In the genomic region with DNA sequence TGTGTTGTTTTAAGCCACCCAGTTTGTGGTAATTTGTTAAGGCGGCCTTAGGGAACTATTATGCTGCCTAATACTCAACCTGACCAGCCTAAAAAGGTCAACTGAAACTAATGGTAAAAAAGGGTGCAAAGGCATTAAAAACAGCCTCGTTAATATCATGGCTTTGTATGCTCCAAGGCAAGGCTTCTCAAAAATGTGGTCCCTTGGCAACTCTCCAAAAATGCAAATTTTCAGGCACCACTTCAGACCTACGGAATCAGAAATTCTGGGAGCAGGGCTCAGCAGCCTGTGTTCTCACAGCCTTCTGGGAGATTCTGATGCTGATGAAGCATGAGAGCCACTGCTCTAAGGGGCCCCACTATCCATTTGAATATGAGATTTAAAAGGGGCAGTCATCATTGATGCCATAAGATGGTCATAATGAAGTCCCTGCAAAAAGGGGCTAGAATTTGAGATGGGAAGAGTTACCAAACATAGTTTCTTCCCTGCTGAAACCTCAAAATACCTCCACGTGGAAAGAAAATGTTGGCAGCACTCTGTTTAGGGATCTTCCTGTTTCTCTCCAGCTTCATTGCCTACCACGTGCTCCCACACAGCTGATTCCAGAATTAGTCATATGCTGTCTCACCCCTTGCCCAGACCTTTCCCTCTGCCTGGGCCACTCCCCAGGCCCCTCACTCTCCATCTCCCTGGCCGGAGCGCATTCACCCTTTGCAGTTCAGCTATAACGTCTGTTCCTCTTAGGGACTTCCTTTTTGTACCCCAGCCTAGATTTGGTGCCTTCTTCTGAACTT, we compare ENCODE assay signal across 12 cellular contexts. TPM values are rescaled to one million over a fixed set of nuclear protein-coding genes. Genes with fewer than 3 reads are reported as not detected.
DNase-seq lines count a peak whose midpoint lies in the region; ATAC-seq and TF ChIP-seq lines count a peak whose summit lies in the region.
"Had no signal": no experiment of that assay in that cellular context is flagged by ENCODE, and none has a peak within 500 bp of the region (broad histone marks: within the 10 kb centered on the region; RNA-seq: fewer than 3 reads in every experiment).

No MANE protein-coding gene starts in this region.

- H3K9me3 ChIP-seq in uterus, result no peaks in the 10 kb centered on the region

- H3K36me3 ChIP-seq in uterus, result no peaks in the 10 kb centered on the region

- H3K27ac ChIP-seq in angular gyrus (ENCODE audit: low read depth, low read length), result peak overlapping the region; percentile 88
- peak overlapping the region; percentile 54 to 61 for H3K27ac ChIP-seq in uterus
- H3K27ac ChIP-seq: KMS-11 had no signal

- no peak for TF ChIP-seq CTCF in uterus (IDR thresholded peaks at IDR 0.05)
- TF ChIP-seq CTCF in GM20000 (IDR thresholded peaks at IDR 0.05; ENCODE audit: extremely low read depth, missing control alignments), result no peak

- no peaks in the 10 kb centered on the region for H3K4me1 ChIP-seq in uterus

- DNase-seq in NCI-H524 (lab: John Stamatoyannopoulos, UW) (peak; percentile 30 to 68), NCI-H524 treated with DMSO at 0.1 percent for 48 hours (lab: John Stamatoyannopoulos, UW) (no peak), islet precursor cell (peak; percentile 64), uterus (peak; percentile 37 to 57), GM20000 (ENCODE audit: low spot score) (no peak), DMS153 treated with DMSO at 0.1 percent for 48 hours (lab: John Stamatoyannopoulos, UW; ENCODE audit: unreplicated experiment) (no peak)
- DNase-seq: AML-193, naive B cell, SIG-M5 had no signal

- no peaks in the 10 kb centered on the region for H3K27me3 ChIP-seq in uterus

- intact Hi-C loops in uterus (cut with DNase I; ENCODE audit: low total_unique reads), result no loop called here

- TF ChIP-seq POLR2A in uterus (IDR thresholded peaks at IDR 0.05), result no peak

- no peak overlapping the region for H3K4me3 ChIP-seq in uterus

- no peak for ATAC-seq in GM18520 (IDR thresholded peaks at IDR 0.05; ENCODE audit: unreplicated experiment)

RNA-seq across cellular contexts. Expression of a gene that starts 46.7 kb away (rescaled TPM):
- 100 to 1,000 TPM in 2 of 4 donors, 10 to 100 TPM in 2; 51.5 to 203 (median 102) TPM for total RNA-seq in uterus

Comparison
In these comparisons a context has a peak if more than half of its experiments do, and no peak if none do; other contexts are left out.
1. DNase-seq: peak in NCI-H524 (2 of 2), islet precursor cell (single experiment) and uterus (2 of 2); none in NCI-H524 treated with DMSO at 0.1 percent for 48 hours (single experiment), GM20000 (single experiment) and DMS153 treated with DMSO at 0.1 percent for 48 hours (single experiment).